Comparison of ENCODE assay signal across 9 cellular contexts in genomic region chr4:76758290-76758882, GRCh38.
DNase-seq lines count a peak whose midpoint lies in the region; ATAC-seq and TF ChIP-seq lines count a peak whose summit lies in the region.
"Had no signal": no experiment of that assay in that cellular context is flagged by ENCODE, and none has a peak within 500 bp of the region (broad histone marks: within the 10 kb centered on the region; RNA-seq: fewer than 3 reads in every experiment).

No MANE protein-coding gene starts in this region.

- ATAC-seq in GM18502 (IDR thresholded peaks at IDR 0.05; ENCODE audit: poor library complexity, unreplicated experiment): peak; percentile 46

- DNase-seq in AG08396 (ENCODE audit: low spot score) (peak; percentile 55), NCI-H226 (peak; percentile 37), cerebellum (ENCODE audit: low spot score) (peak; percentile 71), SIG-M5 (lab: John Stamatoyannopoulos, UW) (no peak), 8988T (no peak)
- no peak for DNase-seq in central memory CD4-positive, alpha-beta T cell

- H3K9me3 ChIP-seq in liver (ENCODE audit: control insufficient read depth in 4 of 4, low read length in 3 of 4): no peaks in the 10 kb centered on the region

- H3K4me1 ChIP-seq in liver (ENCODE audit: control insufficient read depth in 4 of 4, insufficient read depth in 4 of 4, low read length in 3 of 4): no peaks in the 10 kb centered on the region

- no peak overlapping the region for H3K9ac ChIP-seq in liver (ENCODE audit: low read depth in 1 of 2, low read length in 2 of 2)

- peaks cover 0 to 34% (median 20%) of the 10 kb centered on the region in 4 donors for H3K36me3 ChIP-seq in liver (ENCODE audit: control insufficient read depth in 4 of 4, insufficient read depth in 3 of 4, low read depth in 1 of 4, low read length in 3 of 4)

- peak; percentile 83 to 87 for TF ChIP-seq RAD21 in liver (IDR thresholded peaks at IDR 0.05)

- H3K27ac ChIP-seq in liver (ENCODE audit: low read depth in 1 of 2, low read length in 2 of 2): no peak overlapping the region
- H3K27ac ChIP-seq: epithelial cell of prostate had no signal

- no peaks in the 10 kb centered on the region for H3K27me3 ChIP-seq in liver (ENCODE audit: control insufficient read depth in 4 of 4, insufficient read depth in 4 of 4, low read length in 3 of 4)

- H3K4me3 ChIP-seq in liver (ENCODE audit: low read depth in 1 of 3, low read length in 3 of 3): no peak overlapping the region

- WGBS in liver: 29% methylated on average over 4 of the region's 4 CpGs

- TF ChIP-seq CTCF in liver (IDR thresholded peaks at IDR 0.05; ENCODE audit: low read depth, low read length, missing input control): peak; percentile 89

TF ChIP-seq in liver, 16 proteins besides CTCF, POLR2A, EP300 and RAD21:
- TF ChIP-seq NR2F2 (IDR thresholded peaks at IDR 0.05) (no peak), RXRA (IDR thresholded peaks at IDR 0.05) (peak in 1 of 2 donors; percentile 25), YY1 (IDR thresholded peaks at IDR 0.05) (peak; percentile 56)

Comparison
In these comparisons a context has a peak if more than half of its experiments do, and no peak if none do; other contexts are left out.
1. DNase-seq: peak in AG08396 (single experiment), NCI-H226 (single experiment) and cerebellum (single experiment); none in SIG-M5 (single experiment), 8988T (single experiment) and central memory CD4-positive, alpha-beta T cell (single experiment).